1 cellular context compared by ENCODE assay signal in the genomic region with DNA sequence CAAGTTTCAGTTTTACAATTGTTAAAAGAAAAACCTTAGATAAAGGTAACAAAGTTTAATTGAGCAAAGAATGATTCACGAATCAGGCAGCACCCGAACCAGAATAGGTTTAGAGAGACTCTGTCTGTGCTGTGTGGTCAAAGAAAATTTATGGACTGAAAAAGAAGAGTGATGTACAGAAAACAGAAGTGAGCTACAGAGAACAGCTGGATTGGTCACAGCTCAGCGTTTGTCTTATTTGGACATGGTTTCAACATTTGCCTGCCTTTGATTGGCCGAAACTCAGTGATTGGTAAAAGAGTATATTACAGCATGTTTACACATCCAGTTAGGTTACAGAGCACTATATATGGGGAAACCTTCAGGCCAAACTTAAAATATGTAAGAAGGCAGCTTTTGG.
TF ChIP-seq lines count a peak whose summit lies in the region.

No MANE protein-coding gene starts in this region.

TF ChIP-seq in GM23338, 12 proteins besides CTCF, POLR2A, EP300 and RAD21:
- TF ChIP-seq, protein P1, sequence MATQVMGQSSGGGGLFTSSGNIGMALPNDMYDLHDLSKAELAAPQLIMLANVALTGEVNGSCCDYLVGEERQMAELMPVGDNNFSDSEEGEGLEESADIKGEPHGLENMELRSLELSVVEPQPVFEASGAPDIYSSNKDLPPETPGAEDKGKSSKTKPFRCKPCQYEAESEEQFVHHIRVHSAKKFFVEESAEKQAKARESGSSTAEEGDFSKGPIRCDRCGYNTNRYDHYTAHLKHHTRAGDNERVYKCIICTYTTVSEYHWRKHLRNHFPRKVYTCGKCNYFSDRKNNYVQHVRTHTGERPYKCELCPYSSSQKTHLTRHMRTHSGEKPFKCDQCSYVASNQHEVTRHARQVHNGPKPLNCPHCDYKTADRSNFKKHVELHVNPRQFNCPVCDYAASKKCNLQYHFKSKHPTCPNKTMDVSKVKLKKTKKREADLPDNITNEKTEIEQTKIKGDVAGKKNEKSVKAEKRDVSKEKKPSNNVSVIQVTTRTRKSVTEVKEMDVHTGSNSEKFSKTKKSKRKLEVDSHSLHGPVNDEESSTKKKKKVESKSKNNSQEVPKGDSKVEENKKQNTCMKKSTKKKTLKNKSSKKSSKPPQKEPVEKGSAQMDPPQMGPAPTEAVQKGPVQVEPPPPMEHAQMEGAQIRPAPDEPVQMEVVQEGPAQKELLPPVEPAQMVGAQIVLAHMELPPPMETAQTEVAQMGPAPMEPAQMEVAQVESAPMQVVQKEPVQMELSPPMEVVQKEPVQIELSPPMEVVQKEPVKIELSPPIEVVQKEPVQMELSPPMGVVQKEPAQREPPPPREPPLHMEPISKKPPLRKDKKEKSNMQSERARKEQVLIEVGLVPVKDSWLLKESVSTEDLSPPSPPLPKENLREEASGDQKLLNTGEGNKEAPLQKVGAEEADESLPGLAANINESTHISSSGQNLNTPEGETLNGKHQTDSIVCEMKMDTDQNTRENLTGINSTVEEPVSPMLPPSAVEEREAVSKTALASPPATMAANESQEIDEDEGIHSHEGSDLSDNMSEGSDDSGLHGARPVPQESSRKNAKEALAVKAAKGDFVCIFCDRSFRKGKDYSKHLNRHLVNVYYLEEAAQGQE (IDR thresholded peaks at IDR 0.05; ENCODE audit: unreplicated experiment), result no peak
- no peak for TF ChIP-seq EZH2phosphoT487 (IDR thresholded peaks at IDR 0.05; ENCODE audit: unreplicated experiment)
- no peak for TF ChIP-seq ZNF114 (CRISPR knock-in tag; IDR thresholded peaks at IDR 0.05)
- TF ChIP-seq STAT1 (IDR thresholded peaks at IDR 0.05; ENCODE audit: unreplicated experiment), result no peak
- TF ChIP-seq, protein P2, sequence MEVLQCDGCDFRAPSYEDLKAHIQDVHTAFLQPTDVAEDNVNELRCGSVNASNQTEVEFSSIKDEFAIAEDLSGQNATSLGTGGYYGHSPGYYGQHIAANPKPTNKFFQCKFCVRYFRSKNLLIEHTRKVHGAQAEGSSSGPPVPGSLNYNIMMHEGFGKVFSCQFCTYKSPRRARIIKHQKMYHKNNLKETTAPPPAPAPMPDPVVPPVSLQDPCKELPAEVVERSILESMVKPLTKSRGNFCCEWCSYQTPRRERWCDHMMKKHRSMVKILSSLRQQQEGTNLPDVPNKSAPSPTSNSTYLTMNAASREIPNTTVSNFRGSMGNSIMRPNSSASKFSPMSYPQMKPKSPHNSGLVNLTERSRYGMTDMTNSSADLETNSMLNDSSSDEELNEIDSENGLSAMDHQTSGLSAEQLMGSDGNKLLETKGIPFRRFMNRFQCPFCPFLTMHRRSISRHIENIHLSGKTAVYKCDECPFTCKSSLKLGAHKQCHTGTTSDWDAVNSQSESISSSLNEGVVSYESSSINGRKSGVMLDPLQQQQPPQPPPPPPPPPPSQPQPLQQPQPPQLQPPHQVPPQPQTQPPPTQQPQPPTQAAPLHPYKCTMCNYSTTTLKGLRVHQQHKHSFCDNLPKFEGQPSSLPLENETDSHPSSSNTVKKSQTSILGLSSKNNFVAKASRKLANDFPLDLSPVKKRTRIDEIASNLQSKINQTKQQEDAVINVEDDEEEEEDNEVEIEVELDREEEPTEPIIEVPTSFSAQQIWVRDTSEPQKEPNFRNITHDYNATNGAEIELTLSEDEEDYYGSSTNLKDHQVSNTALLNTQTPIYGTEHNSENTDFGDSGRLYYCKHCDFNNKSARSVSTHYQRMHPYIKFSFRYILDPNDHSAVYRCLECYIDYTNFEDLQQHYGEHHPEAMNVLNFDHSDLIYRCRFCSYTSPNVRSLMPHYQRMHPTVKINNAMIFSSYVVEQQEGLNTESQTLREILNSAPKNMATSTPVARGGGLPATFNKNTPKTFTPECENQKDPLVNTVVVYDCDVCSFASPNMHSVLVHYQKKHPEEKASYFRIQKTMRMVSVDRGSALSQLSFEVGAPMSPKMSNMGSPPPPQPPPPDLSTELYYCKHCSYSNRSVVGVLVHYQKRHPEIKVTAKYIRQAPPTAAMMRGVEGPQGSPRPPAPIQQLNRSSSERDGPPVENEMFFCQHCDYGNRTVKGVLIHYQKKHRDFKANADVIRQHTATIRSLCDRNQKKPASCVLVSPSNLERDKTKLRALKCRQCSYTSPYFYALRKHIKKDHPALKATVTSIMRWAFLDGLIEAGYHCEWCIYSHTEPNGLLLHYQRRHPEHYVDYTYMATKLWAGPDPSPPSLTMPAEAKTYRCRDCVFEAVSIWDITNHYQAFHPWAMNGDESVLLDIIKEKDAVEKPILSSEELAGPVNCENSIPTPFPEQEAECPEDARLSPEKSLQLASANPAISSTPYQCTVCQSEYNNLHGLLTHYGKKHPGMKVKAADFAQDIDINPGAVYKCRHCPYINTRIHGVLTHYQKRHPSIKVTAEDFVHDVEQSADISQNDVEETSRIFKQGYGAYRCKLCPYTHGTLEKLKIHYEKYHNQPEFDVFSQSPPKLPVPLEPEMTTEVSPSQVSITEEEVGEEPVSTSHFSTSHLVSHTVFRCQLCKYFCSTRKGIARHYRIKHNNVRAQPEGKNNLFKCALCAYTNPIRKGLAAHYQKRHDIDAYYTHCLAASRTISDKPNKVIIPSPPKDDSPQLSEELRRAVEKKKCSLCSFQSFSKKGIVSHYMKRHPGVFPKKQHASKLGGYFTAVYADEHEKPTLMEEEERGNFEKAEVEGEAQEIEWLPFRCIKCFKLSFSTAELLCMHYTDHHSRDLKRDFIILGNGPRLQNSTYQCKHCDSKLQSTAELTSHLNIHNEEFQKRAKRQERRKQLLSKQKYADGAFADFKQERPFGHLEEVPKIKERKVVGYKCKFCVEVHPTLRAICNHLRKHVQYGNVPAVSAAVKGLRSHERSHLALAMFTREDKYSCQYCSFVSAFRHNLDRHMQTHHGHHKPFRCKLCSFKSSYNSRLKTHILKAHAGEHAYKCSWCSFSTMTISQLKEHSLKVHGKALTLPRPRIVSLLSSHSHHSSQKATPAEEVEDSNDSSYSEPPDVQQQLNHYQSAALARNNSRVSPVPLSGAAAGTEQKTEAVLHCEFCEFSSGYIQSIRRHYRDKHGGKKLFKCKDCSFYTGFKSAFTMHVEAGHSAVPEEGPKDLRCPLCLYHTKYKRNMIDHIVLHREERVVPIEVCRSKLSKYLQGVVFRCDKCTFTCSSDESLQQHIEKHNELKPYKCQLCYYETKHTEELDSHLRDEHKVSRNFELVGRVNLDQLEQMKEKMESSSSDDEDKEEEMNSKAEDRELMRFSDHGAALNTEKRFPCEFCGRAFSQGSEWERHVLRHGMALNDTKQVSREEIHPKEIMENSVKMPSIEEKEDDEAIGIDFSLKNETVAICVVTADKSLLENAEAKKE (CRISPR knock-in tag; IDR thresholded peaks at IDR 0.05), result no peak
- no peak for TF ChIP-seq POLR2AphosphoS5 (IDR thresholded peaks at IDR 0.05; ENCODE audit: low read depth)
- TF ChIP-seq NANOG (IDR thresholded peaks at IDR 0.05; ENCODE audit: borderline replicate concordance), result no peak
- no peak for TF ChIP-seq EZH2 (IDR thresholded peaks at IDR 0.05; ENCODE audit: low read depth, unreplicated experiment)
- TF ChIP-seq ZNF331 (CRISPR knock-in tag; IDR thresholded peaks at IDR 0.05; ENCODE audit: low read depth), result no peak
- TF ChIP-seq JUNB (IDR thresholded peaks at IDR 0.05; ENCODE audit: unreplicated experiment), result no peak
- TF ChIP-seq, protein P3, sequence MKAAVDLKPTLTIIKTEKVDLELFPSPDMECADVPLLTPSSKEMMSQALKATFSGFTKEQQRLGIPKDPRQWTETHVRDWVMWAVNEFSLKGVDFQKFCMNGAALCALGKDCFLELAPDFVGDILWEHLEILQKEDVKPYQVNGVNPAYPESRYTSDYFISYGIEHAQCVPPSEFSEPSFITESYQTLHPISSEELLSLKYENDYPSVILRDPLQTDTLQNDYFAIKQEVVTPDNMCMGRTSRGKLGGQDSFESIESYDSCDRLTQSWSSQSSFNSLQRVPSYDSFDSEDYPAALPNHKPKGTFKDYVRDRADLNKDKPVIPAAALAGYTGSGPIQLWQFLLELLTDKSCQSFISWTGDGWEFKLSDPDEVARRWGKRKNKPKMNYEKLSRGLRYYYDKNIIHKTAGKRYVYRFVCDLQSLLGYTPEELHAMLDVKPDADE (IDR thresholded peaks at IDR 0.05), result no peak
- no peak for TF ChIP-seq CREB1 (CRISPR knock-in tag; IDR thresholded peaks at IDR 0.05; ENCODE audit: low read depth)
